20 cellular contexts compared by ENCODE assay signal in the genomic region with DNA sequence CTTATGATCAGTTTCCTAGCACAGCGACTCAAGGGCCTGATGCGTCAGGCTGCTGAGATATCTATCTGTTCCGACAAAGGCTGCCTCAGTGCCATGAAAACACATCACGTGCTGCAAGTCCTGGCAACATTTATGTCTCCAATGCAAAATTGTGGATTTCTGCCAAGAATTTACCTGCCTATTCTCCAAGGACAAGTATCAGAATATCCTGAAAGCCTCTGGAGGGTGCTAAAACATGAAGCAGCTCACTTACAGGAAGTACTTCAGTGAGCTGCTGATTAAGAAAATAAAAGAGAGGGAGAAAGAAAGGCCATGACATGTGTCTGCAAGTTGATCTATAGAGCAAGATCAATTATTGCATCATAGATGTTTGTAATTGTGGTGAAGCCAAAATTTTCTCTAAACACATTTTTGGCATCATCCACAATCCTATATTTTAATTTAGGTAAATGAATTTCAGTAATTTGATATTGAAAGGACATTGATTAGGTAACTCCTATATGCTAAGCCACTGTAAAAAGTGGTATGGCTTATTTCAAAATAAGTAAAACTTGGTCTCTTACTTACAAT. TPM values are rescaled to one million over a fixed set of nuclear protein-coding genes. Genes with fewer than 3 reads are reported as not detected.
DNase-seq lines count a peak whose midpoint lies in the region; ATAC-seq and TF ChIP-seq lines count a peak whose summit lies in the region.
"Had no signal": no experiment of that assay in that cellular context is flagged by ENCODE, and none has a peak within 500 bp of the region (broad histone marks: within the 10 kb centered on the region; RNA-seq: fewer than 3 reads in every experiment).

No MANE protein-coding gene starts in this region.

- H3K4me3 Mint-ChIP-seq in H9, result no peak overlapping the region
- H3K4me3 Mint-ChIP-seq in WTC11, result no peak overlapping the region
- H3K4me3 Mint-ChIP-seq in HFFc6, result no peak overlapping the region
- H3K4me3 Mint-ChIP-seq: activated naive CD8-positive, alpha-beta T cell; memory B cell; naive thymus-derived CD8-positive, alpha-beta T cell; stimulated activated memory B cell treated with anti-CD40 and anti-IgM and Interleukin-4, amounts not matched to agents 10 μg/mL and 1 μg/mL and 100 μg/mL, for 72 hours had no signal

- no peak overlapping the region for H2BK12ac ChIP-seq in H9 (ENCODE audit: insufficient read length, low read depth, low read length)

- H4K5ac ChIP-seq in H9 (ENCODE audit: insufficient read length, low read depth, low read length), result no peak overlapping the region

- H2BK120ac ChIP-seq in H9 (ENCODE audit: low read depth, low read length, poor library complexity, severe bottlenecking), result no peak overlapping the region

- H3K23ac ChIP-seq in H9 (ENCODE audit: insufficient read length, low read depth, low read length), result no peak overlapping the region

- DNase-seq in H9 (no peak), NCI-H128 (lab: John Stamatoyannopoulos, UW; ENCODE audit: unreplicated experiment) (peak; percentile 15), WTC11 (ENCODE audit: low spot score) (no peak), lung (ENCODE audit: low spot score) (no peak), HFFc6 (no peak)
- DNase-seq: activated CD8-positive, alpha-beta memory T cell treated with anti-CD3 and anti-CD28 coated beads for 24 hours; AML-193; body of pancreas; colonic mucosa; GM23248; naive thymus-derived CD8-positive, alpha-beta T cell; NCI-H187; T-helper 9 cell; testis had no signal

- H3K27ac ChIP-seq in H9 (ENCODE audit: insufficient read length, low read depth, low read length) (no peak overlapping the region), lung (ENCODE audit: low read depth in 1 of 2, low read length in 1 of 2) (no peak overlapping the region)
- H3K27ac ChIP-seq: body of pancreas, colonic mucosa, GM23248, testis had no signal

- H3K27ac Mint-ChIP-seq in H9 (no peak overlapping the region), WTC11 (no peak overlapping the region), HFFc6 (no peak overlapping the region)
- H3K27ac Mint-ChIP-seq: activated naive CD8-positive, alpha-beta T cell; memory B cell; naive thymus-derived CD8-positive, alpha-beta T cell; stimulated activated memory B cell treated with anti-CD40 and anti-IgM and Interleukin-4, amounts not matched to agents 10 μg/mL and 1 μg/mL and 100 μg/mL, for 72 hours had no signal

- no peaks in the 10 kb centered on the region for H3K27me3 Mint-ChIP-seq in H9 (ENCODE audit: low read depth)
- H3K27me3 Mint-ChIP-seq in WTC11 (ENCODE audit: low read depth), result no peaks in the 10 kb centered on the region; the same call in 1 of the 2 replicates
- H3K27me3 Mint-ChIP-seq in HFFc6 (ENCODE audit: insufficient read depth), result peaks cover 1% of the 10 kb centered on the region; the same call in 1 of the 2 replicates

- POLR2A ChIA-PET in WTC11 (lab: Charles Lee), result no interaction called here

- no peak overlapping the region for H3K14ac ChIP-seq in H9 (ENCODE audit: insufficient read depth, low read length)

- no peak overlapping the region for H4K8ac ChIP-seq in H9 (replicated peaks; ENCODE audit: insufficient read length, low read depth, low read length)

- H3K4me1 ChIP-seq in H9 (ENCODE audit: insufficient read depth, low read length), result no peaks in the 10 kb centered on the region
- H3K4me1 ChIP-seq in lung (ENCODE audit: control insufficient read depth in 2 of 2, insufficient read depth in 2 of 2, low read length in 2 of 2), result no peaks in the 10 kb centered on the region
- H3K4me1 ChIP-seq: body of pancreas, colonic mucosa, testis had no signal

- H3T11ph ChIP-seq in H9 (ENCODE audit: low read length), result no peak overlapping the region

- H3K36me3 Mint-ChIP-seq in H9 (ENCODE audit: insufficient read depth in 1 of 3, low read depth in 3 of 3) (peaks cover 15 to 18% (median 15%) of the 10 kb centered on the region in 3 experiments; a peak in 6 of 7 replicates), WTC11 (peaks cover 21% of the 10 kb centered on the region), HFFc6 (ENCODE audit: low read depth) (peaks cover 9% of the 10 kb centered on the region)
- H3K36me3 Mint-ChIP-seq: activated naive CD8-positive, alpha-beta T cell; memory B cell; stimulated activated memory B cell treated with anti-CD40 and anti-IgM and Interleukin-4, amounts not matched to agents 10 μg/mL and 1 μg/mL and 100 μg/mL, for 72 hours had no signal

- H3K4me2 ChIP-seq in H9 (ENCODE audit: insufficient read depth, insufficient read length, low read length), result no peak overlapping the region

- no peak overlapping the region for H2BK15ac ChIP-seq in H9 (ENCODE audit: low read depth, low read length)

- H3K36me3 ChIP-seq in lung (ENCODE audit: control insufficient read depth in 2 of 2, insufficient read depth in 2 of 2, low read length in 2 of 2), result no peaks in the 10 kb centered on the region
- H3K36me3 ChIP-seq: colonic mucosa had no signal

- no peaks in the 10 kb centered on the region; a peak in 1 of 4 replicates for H3K4me1 Mint-ChIP-seq in H9
- H3K4me1 Mint-ChIP-seq in WTC11, result peaks cover 4% of the 10 kb centered on the region
- no peaks in the 10 kb centered on the region for H3K4me1 Mint-ChIP-seq in HFFc6 (ENCODE audit: low read depth)
- H3K4me1 Mint-ChIP-seq: memory B cell; stimulated activated memory B cell treated with anti-CD40 and anti-IgM and Interleukin-4, amounts not matched to agents 10 μg/mL and 1 μg/mL and 100 μg/mL, for 72 hours had no signal

- H3K9me3 ChIP-seq in H9 (ENCODE audit: control insufficient read depth, low read depth, low read length) (no peaks in the 10 kb centered on the region), lung (ENCODE audit: control insufficient read depth in 2 of 2, insufficient read depth in 1 of 2, low read length in 1 of 2) (no peaks in the 10 kb centered on the region)
- H3K9me3 ChIP-seq: colonic mucosa, testis had no signal

- H3K79me2 ChIP-seq in H9 (ENCODE audit: insufficient read depth, low read length), result no peaks in the 10 kb centered on the region

- H3K9me3 Mint-ChIP-seq in H9, result peaks cover 15 to 24% of the 10 kb centered on the region in 2 experiments; a peak in 4 of 5 replicates
- H3K9me3 Mint-ChIP-seq in WTC11, result peaks cover 30% of the 10 kb centered on the region
- peaks cover 5% of the 10 kb centered on the region for H3K9me3 Mint-ChIP-seq in HFFc6

- TF ChIP-seq CTCF in H9 (conservative IDR thresholded peaks at IDR 0.05) (0 out of 3 replicates have a peak, but pooled peaks have one; percentile 15), WTC11 (IDR thresholded peaks at IDR 0.05) (no peak), lung (IDR thresholded peaks at IDR 0.05; ENCODE audit: control extremely low read depth, extremely low read depth) (no peak), HFFc6 (IDR thresholded peaks at IDR 0.05) (no peak)

- H3K4ac ChIP-seq in H9 (ENCODE audit: low read depth, low read length), result no peak overlapping the region

- H3K23me2 ChIP-seq in H9 (ENCODE audit: insufficient read length, low read depth, low read length, poor library complexity, severe bottlenecking), result no peaks in the 10 kb centered on the region

- WGBS in H9 (ENCODE audit: extremely low coverage, insufficient read length, low lambda C conversion rate), result no CpG with 5 or more reads among the region's 4 CpGs
- WGBS in lung, 2 donors, result 67 to 72% methylated on average over 4 of the region's 4 CpGs

- H2BK20ac ChIP-seq in H9 (ENCODE audit: low read depth, low read length, poor library complexity, severe bottlenecking), result no peak overlapping the region

- H4K91ac ChIP-seq in H9 (ENCODE audit: insufficient read length, low read depth, low read length), result no peak overlapping the region

- H2AFZ ChIP-seq in H9 (ENCODE audit: low read length), result no peak overlapping the region
- H2AFZ ChIP-seq: GM23248 had no signal

- no peak overlapping the region for H3K56ac ChIP-seq in H9 (ENCODE audit: insufficient read length, low read depth, low read length)

- no peaks in the 10 kb centered on the region for H3K79me1 ChIP-seq in H9 (ENCODE audit: insufficient read depth, low read depth, low read length, poor library complexity, severe bottlenecking)

- ATAC-seq in WTC11 (peak; percentile 56; the same call in 1 of the 2 replicates), lung (ENCODE audit: insufficient read depth, low FRiP score) (peak; percentile 51), GM18907 (IDR thresholded peaks at IDR 0.05; ENCODE audit: unreplicated experiment) (no peak), HG03520 (IDR thresholded peaks at IDR 0.05; ENCODE audit: unreplicated experiment) (no peak)
- ATAC-seq: body of pancreas; naive thymus-derived CD8-positive, alpha-beta T cell; sciatic nerve; stimulated activated memory B cell treated with anti-CD40 and anti-IgM and Interleukin-4, amounts not matched to agents 10 μg/mL and 1 μg/mL and 100 μg/mL, for 72 hours had no signal

- no peak overlapping the region for H3K9ac ChIP-seq in H9 (ENCODE audit: extremely low read depth, insufficient read length, low read length)
- H3K9ac ChIP-seq: GM23248 had no signal

- no peaks in the 10 kb centered on the region for H4K20me1 ChIP-seq in H9 (ENCODE audit: control insufficient read depth, insufficient read depth, insufficient read length)

- no peaks in the 10 kb centered on the region for H3K27me3 ChIP-seq in H9 (ENCODE audit: insufficient read depth, low read length)
- H3K27me3 ChIP-seq in lung (ENCODE audit: control insufficient read depth, insufficient read depth), result no peaks in the 10 kb centered on the region
- H3K27me3 ChIP-seq: body of pancreas, colonic mucosa, testis had no signal

- no peak overlapping the region for H3K4me3 ChIP-seq in lung
- H3K4me3 ChIP-seq: body of pancreas, colonic mucosa, GM23248, testis had no signal

- H3K18ac ChIP-seq in H9 (ENCODE audit: insufficient read length, low read depth, low read length), result no peak overlapping the region

- CTCF ChIA-PET in WTC11 (lab: Charles Lee), result interaction anchor here (1.4 kb wide), 1 partner anchor 10 kb away, joined by 3 read pairs; no protein-coding TSS in a partner anchor

- no peak overlapping the region for H2BK5ac ChIP-seq in H9 (ENCODE audit: insufficient read length, low read length)

- no peak overlapping the region for H2AK5ac ChIP-seq in H9 (ENCODE audit: insufficient read length, low read length)

TF ChIP-seq in WTC11, 78 proteins besides CTCF, POLR2A, EP300 and RAD21 (continues in another document):
- no peak for TF ChIP-seq GRHL2 (CRISPR knock-in tag; IDR thresholded peaks at IDR 0.05; ENCODE audit: insufficient replicate concordance, severe bottlenecking)
- TF ChIP-seq ZNF396 (CRISPR knock-in tag; IDR thresholded peaks at IDR 0.05; ENCODE audit: borderline replicate concordance), result no peak

RNA-seq across cellular contexts. Expression of gene TPBG, which starts 25.8 kb away (rescaled TPM):
- total RNA-seq in H9 (2021) (19.0 and 20.8 TPM in 2 replicates), WTC11 (2021) (29.6 to 35.3 TPM (median 30.4 TPM) in 3 replicates), lung (10 to 100 TPM in 1 of 2 donors, 1 to 10 TPM in 1; 10.0 to 14.4 TPM)
- 1 to 10 TPM; 6.1 to 8.2 TPM for polyA plus RNA-seq in lung
- 100 to 1,000 TPM in 1 of 6 experiments, 10 to 100 TPM in 5; 70.0 to 123 (median 84.6) TPM for total RNA-seq in HFFc6 (2021; fragmentation: NEBNext Ultra II Directional; extraction: Animal tissue kit (Norgen Biotek cat#: 25700))
- total RNA-seq: naive thymus-derived CD8-positive, alpha-beta T cell had no signal
- polyA plus RNA-seq: naive thymus-derived CD8-positive, alpha-beta T cell had no signal

Comparison
In these comparisons a context has a peak if more than half of its experiments do, and no peak if none do; other contexts are left out.
1. ATAC-seq: peak in WTC11 (single experiment) and lung (single experiment); none in GM18907 (single experiment) and HG03520 (single experiment).